ENCODE assay signal across 8 cellular contexts in genomic region chr15:59298255-59298856, GRCh38.
DNase-seq lines count a peak whose midpoint lies in the region; ATAC-seq, FAIRE-seq and TF ChIP-seq lines count a peak whose summit lies in the region.

No MANE protein-coding gene starts in this region.

- peak; percentile 89 for FAIRE-seq in RCC 7860 (lab: Jason Lieb, UNC)

- DNase-seq in RCC 7860 (ENCODE audit: low spot score), result peak; percentile 97
- peak; percentile 33 for DNase-seq in iris pigment epithelial cell (ENCODE audit: low read depth)
- no peak for DNase-seq in upper lobe of left lung
- DNase-seq in WERI-Rb-1, result no peak
- no peak for DNase-seq in HAP-1 (ENCODE audit: low spot score in 2 of 2)
- DNase-seq in HuH-7.5 (ENCODE audit: low spot score), result no peak

- TF ChIP-seq EP300 in upper lobe of left lung (IDR thresholded peaks at IDR 0.05), result no peak

- H3K36me3 ChIP-seq in upper lobe of left lung, result no peaks in the 10 kb centered on the region
- H3K36me3 ChIP-seq in WERI-Rb-1, result no peaks in the 10 kb centered on the region
- H3K36me3 ChIP-seq in HAP-1 (replicated peaks), result no peaks in the 10 kb centered on the region

- TF ChIP-seq POLR2A in upper lobe of left lung (IDR thresholded peaks at IDR 0.05), result no peak

- H3K4me1 ChIP-seq in upper lobe of left lung (peaks cover 23 to 41% (median 36%) of the 10 kb centered on the region in 4 donors), HAP-1 (no peaks in the 10 kb centered on the region)

- no peaks in the 10 kb centered on the region for H3K27me3 ChIP-seq in upper lobe of left lung
- H3K27me3 ChIP-seq in WERI-Rb-1 (ENCODE audit: insufficient read depth, low read depth, severe bottlenecking), result no peaks in the 10 kb centered on the region
- H3K27me3 ChIP-seq in HAP-1 (ENCODE audit: low read depth), result no peaks in the 10 kb centered on the region

- H3K9me3 ChIP-seq in upper lobe of left lung (no peaks in the 10 kb centered on the region), WERI-Rb-1 (ENCODE audit: severe bottlenecking) (no peaks in the 10 kb centered on the region), HAP-1 (no peaks in the 10 kb centered on the region; the same call in 1 of the 2 replicates)

- ATAC-seq in GM18508 (IDR thresholded peaks at IDR 0.05; ENCODE audit: insufficient read depth, unreplicated experiment), result peak; percentile 59
- peak; percentile 84 for ATAC-seq in HG02610 (IDR thresholded peaks at IDR 0.05; ENCODE audit: unreplicated experiment)
- no peak for ATAC-seq in upper lobe of left lung (ENCODE audit: low FRiP score in 2 of 2)

- H3K27ac ChIP-seq in upper lobe of left lung (no peak overlapping the region), WERI-Rb-1 (no peak overlapping the region)

- no peak for TF ChIP-seq CTCF in upper lobe of left lung (IDR thresholded peaks at IDR 0.05)
- TF ChIP-seq CTCF in WERI-Rb-1 (IDR thresholded peaks at IDR 0.05; ENCODE audit: low read depth, low read length), result no peak

- WGBS in upper lobe of left lung, 2 donors, result 83 to 85% methylated on average over 8 of the region's 8 CpGs

- in situ Hi-C loops in HAP-1 (cut with MboI; ENCODE audit: low sequenced_read_pairs), result no loop called here

- no peak overlapping the region for H3K4me3 ChIP-seq in upper lobe of left lung
- H3K4me3 ChIP-seq in WERI-Rb-1 (ENCODE audit: low read depth, low read length), result no peak overlapping the region
- H3K4me3 ChIP-seq in HAP-1, result no peak overlapping the region

Comparison
In these comparisons a context has a peak if more than half of its experiments do, and no peak if none do; other contexts are left out.
1. ATAC-seq: peak in GM18508 (single experiment) and HG02610 (single experiment); none in upper lobe of left lung (0 of 2).
2. DNase-seq: peak in RCC 7860 (single experiment) and iris pigment epithelial cell (single experiment); none in upper lobe of left lung (0 of 2), WERI-Rb-1 (single experiment), HAP-1 (0 of 2) and HuH-7.5 (single experiment).